ENCODE assay signal across 22 cellular contexts in the genomic region with DNA sequence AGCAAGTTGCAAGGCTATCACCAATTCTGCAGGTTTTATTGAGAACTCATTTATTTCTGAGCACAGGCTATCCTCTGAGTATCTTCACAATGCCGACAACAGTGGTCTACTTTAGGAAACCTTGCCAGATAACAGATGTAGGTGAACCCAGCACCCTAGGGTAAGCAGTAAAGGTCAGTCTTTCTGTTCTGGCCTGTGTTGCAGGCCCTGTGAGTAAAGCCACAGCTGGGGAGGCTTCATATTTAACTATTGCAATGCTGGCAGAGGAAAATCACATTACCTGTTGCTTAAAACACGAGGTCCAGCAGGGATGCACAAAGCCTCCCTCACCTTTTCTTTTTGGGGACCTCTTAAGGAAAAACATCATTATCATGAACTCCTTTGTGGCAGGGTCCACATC. TPM values are rescaled to one million over a fixed set of nuclear protein-coding genes. Genes with fewer than 3 reads are reported as not detected.
DNase-seq lines count a peak whose midpoint lies in the region; ATAC-seq and TF ChIP-seq lines count a peak whose summit lies in the region.
"Had no signal": no experiment of that assay in that cellular context is flagged by ENCODE, and none has a peak within 500 bp of the region (broad histone marks: within the 10 kb centered on the region; RNA-seq: fewer than 3 reads in every experiment).

No MANE protein-coding gene starts in this region.

- no peak overlapping the region for H3K56ac ChIP-seq in H9 (ENCODE audit: insufficient read length, low read depth, low read length)

- H2AFZ ChIP-seq in H9 (ENCODE audit: low read length): no peak overlapping the region

- no peaks in the 10 kb centered on the region for H3K79me2 ChIP-seq in H9 (ENCODE audit: insufficient read depth, low read length)

- no peak overlapping the region for H4K5ac ChIP-seq in H9 (ENCODE audit: insufficient read length, low read depth, low read length)

- H3K27ac ChIP-seq in H9 (ENCODE audit: insufficient read length, low read depth, low read length): no peak overlapping the region
- H3K27ac ChIP-seq in body of pancreas: peak overlapping the region in 1 of 4 donors; percentile 24
- H3K27ac ChIP-seq: A549; BLaER1 treated with 17β-estradiol and CSF1 and Interleukin-3, amounts not matched to agents 10 nM and 100 nM had no signal

- no peak overlapping the region for H2BK15ac ChIP-seq in H9 (ENCODE audit: low read depth, low read length)

- no peak overlapping the region for H3K18ac ChIP-seq in H9 (ENCODE audit: insufficient read length, low read depth, low read length)

- WGBS in H9 (ENCODE audit: extremely low coverage, insufficient read length, low lambda C conversion rate): no CpG with 5 or more reads among the region's 2 CpGs
- WGBS in body of pancreas, 2 donors: 45 to 50% methylated on average over 2 of the region's 2 CpGs

- no peak overlapping the region for H2AK5ac ChIP-seq in H9 (ENCODE audit: insufficient read length, low read length)

- peak; percentile 9 for DNase-seq in H9
- DNase-seq in body of pancreas: no peak
- DNase-seq in osteocyte (ENCODE audit: extremely low spot score, unreplicated experiment): peak; percentile 27
- DNase-seq in kidney tubule cell (ENCODE audit: low spot score): no peak
- DNase-seq in cerebellar nuclear complex (lab: John Stamatoyannopoulos, UW): no peak
- DNase-seq: 8988T; ACHN; AML-193; BE2C; CD4-positive, alpha-beta T cell; CD8-positive, alpha-beta memory T cell; DMS 273 treated with DMSO at 0.1 percent for 48 hours; DMS79 treated with DMSO at 0.1 percent for 48 hours; GF-D8; GOT3; HCEC 1CT had no signal

- no peak overlapping the region for H3K4me2 ChIP-seq in H9 (ENCODE audit: insufficient read depth, insufficient read length, low read length)
- H3K4me2 ChIP-seq: A549; BLaER1 treated with 17β-estradiol and CSF1 and Interleukin-3, amounts not matched to agents 10 nM and 100 nM had no signal

- H3K9me3 ChIP-seq in H9 (ENCODE audit: control insufficient read depth, low read depth, low read length) (no peaks in the 10 kb centered on the region), body of pancreas (no peaks in the 10 kb centered on the region)
- H3K9me3 ChIP-seq: A549; BE2C; BLaER1 treated with 17β-estradiol and CSF1 and Interleukin-3, amounts not matched to agents 10 nM and 100 nM had no signal

- H3K36me3 ChIP-seq in body of pancreas (replicated peaks in 1 of 2; ENCODE audit: insufficient read depth in 1 of 2, low read depth in 2 of 2): peaks cover 0 to 5% of the 10 kb centered on the region in 2 donors
- H3K36me3 ChIP-seq: BE2C; BLaER1 treated with 17β-estradiol and CSF1 and Interleukin-3, amounts not matched to agents 10 nM and 100 nM had no signal

- H3T11ph ChIP-seq in H9 (ENCODE audit: low read length): no peak overlapping the region

- H3K27me3 Mint-ChIP-seq in H9 (ENCODE audit: low read depth) (no peaks in the 10 kb centered on the region; the same call in 1 of the 2 replicates), osteocyte (ENCODE audit: unreplicated experiment) (no peaks in the 10 kb centered on the region)
- H3K27me3 Mint-ChIP-seq: CD4-positive, alpha-beta T cell; CD8-positive, alpha-beta memory T cell had no signal

- H2BK5ac ChIP-seq in H9 (ENCODE audit: insufficient read length, low read length): no peak overlapping the region

- no peak overlapping the region for H3K14ac ChIP-seq in H9 (ENCODE audit: insufficient read depth, low read length)

- H2BK120ac ChIP-seq in H9 (ENCODE audit: low read depth, low read length, poor library complexity, severe bottlenecking): no peak overlapping the region

- TF ChIP-seq CTCF in H9 (conservative IDR thresholded peaks at IDR 0.05): no peak
- no peak for TF ChIP-seq CTCF in body of pancreas (IDR thresholded peaks at IDR 0.05)
- TF ChIP-seq CTCF in osteocyte (IDR thresholded peaks at IDR 0.05): no peak

- TF ChIP-seq POLR2A in body of pancreas (IDR thresholded peaks at IDR 0.05): no peak

- H3K4ac ChIP-seq in H9 (ENCODE audit: low read depth, low read length): no peak overlapping the region

- H3K79me1 ChIP-seq in H9 (ENCODE audit: insufficient read depth, low read depth, low read length, poor library complexity, severe bottlenecking): no peaks in the 10 kb centered on the region

- no peak overlapping the region for H2BK12ac ChIP-seq in H9 (ENCODE audit: insufficient read length, low read depth, low read length)

- intact Hi-C loops in body of pancreas (cut with DNase I): no loop called here

- H3K4me3 Mint-ChIP-seq in H9 (no peak overlapping the region), osteocyte (ENCODE audit: unreplicated experiment) (no peak overlapping the region)
- H3K4me3 Mint-ChIP-seq: CD14-positive monocyte; CD4-positive, alpha-beta T cell; CD8-positive, alpha-beta memory T cell had no signal

- no peaks in the 10 kb centered on the region for H4K20me1 ChIP-seq in H9 (ENCODE audit: control insufficient read depth, insufficient read depth, insufficient read length)
- H4K20me1 ChIP-seq: BLaER1 treated with 17β-estradiol and CSF1 and Interleukin-3, amounts not matched to agents 10 nM and 100 nM had no signal

- no peak overlapping the region for H4K91ac ChIP-seq in H9 (ENCODE audit: insufficient read length, low read depth, low read length)

- H3K27ac Mint-ChIP-seq in H9 (no peak overlapping the region), osteocyte (ENCODE audit: unreplicated experiment) (no peak overlapping the region)
- H3K27ac Mint-ChIP-seq: CD14-positive monocyte; CD4-positive, alpha-beta T cell; CD8-positive, alpha-beta memory T cell had no signal

- H3K36me3 Mint-ChIP-seq in H9 (ENCODE audit: insufficient read depth in 1 of 3, low read depth in 3 of 3) (no peaks in the 10 kb centered on the region; a peak in 1 of 7 replicates), osteocyte (ENCODE audit: unreplicated experiment) (no peaks in the 10 kb centered on the region)
- H3K36me3 Mint-ChIP-seq: CD8-positive, alpha-beta memory T cell had no signal

- H3K9me3 Mint-ChIP-seq in H9: no peaks in the 10 kb centered on the region
- no peaks in the 10 kb centered on the region for H3K9me3 Mint-ChIP-seq in osteocyte (ENCODE audit: unreplicated experiment)
- H3K9me3 Mint-ChIP-seq: CD14-positive monocyte; CD4-positive, alpha-beta T cell; CD8-positive, alpha-beta memory T cell had no signal

- H3K4me1 ChIP-seq in H9 (ENCODE audit: insufficient read depth, low read length) (peaks cover 3% of the 10 kb centered on the region; the same call in 1 of the 2 replicates), body of pancreas (peaks cover 22% of the 10 kb centered on the region)
- H3K4me1 ChIP-seq: A549, BE2C had no signal

- no peaks in the 10 kb centered on the region for H3K23me2 ChIP-seq in H9 (ENCODE audit: insufficient read length, low read depth, low read length, poor library complexity, severe bottlenecking)

- no peak overlapping the region for H4K8ac ChIP-seq in H9 (replicated peaks; ENCODE audit: insufficient read length, low read depth, low read length)

- H2BK20ac ChIP-seq in H9 (ENCODE audit: low read depth, low read length, poor library complexity, severe bottlenecking): no peak overlapping the region

- H3K4me3 ChIP-seq in body of pancreas: no peak overlapping the region
- H3K4me3 ChIP-seq: A549; BLaER1 treated with 17β-estradiol and CSF1 and Interleukin-3, amounts not matched to agents 10 nM and 100 nM had no signal

- H3K23ac ChIP-seq in H9 (ENCODE audit: insufficient read length, low read depth, low read length): no peak overlapping the region

- ATAC-seq in body of pancreas (peak; percentile 30), GM21576 (IDR thresholded peaks at IDR 0.05; ENCODE audit: unreplicated experiment) (no peak)
- ATAC-seq: A549 had no signal

- H3K9ac ChIP-seq in H9 (ENCODE audit: extremely low read depth, insufficient read length, low read length): no peak overlapping the region
- H3K9ac ChIP-seq: BLaER1 treated with 17β-estradiol and CSF1 and Interleukin-3, amounts not matched to agents 10 nM and 100 nM had no signal

- no peaks in the 10 kb centered on the region for H3K27me3 ChIP-seq in H9 (ENCODE audit: insufficient read depth, low read length)
- no peaks in the 10 kb centered on the region for H3K27me3 ChIP-seq in body of pancreas
- H3K27me3 ChIP-seq: BE2C; BLaER1 treated with 17β-estradiol and CSF1 and Interleukin-3, amounts not matched to agents 10 nM and 100 nM had no signal

- H3K4me1 Mint-ChIP-seq in H9 (peaks cover 12 to 17% of the 10 kb centered on the region in 2 experiments), osteocyte (ENCODE audit: unreplicated experiment) (no peaks in the 10 kb centered on the region)
- H3K4me1 Mint-ChIP-seq: CD14-positive monocyte; CD8-positive, alpha-beta memory T cell had no signal

RNA-seq across cellular contexts. Expression of gene WHAMM, which starts 55.5 kb away (rescaled TPM):
- total RNA-seq in H9 (2021) (3.0 and 3.7 TPM in 2 replicates), body of pancreas (1 to 10 TPM; 6.0 to 9.2 TPM), osteocyte (8.9 and 9.6 TPM in 2 replicates)

RNA-seq across cellular contexts. Expression of gene FSD2, which starts 59.1 kb away (rescaled TPM):
- not detected in 2 replicates for total RNA-seq in H9 (2021)
- total RNA-seq in body of pancreas: under 1 TPM in 1 of 2 donors, not detected in 1; 0.26 TPM
- total RNA-seq in osteocyte: not detected in 2 replicates
- total RNA-seq: CD4-positive, alpha-beta T cell; CD8-positive, alpha-beta memory T cell; Daoy; G401 had no signal

Comparison
In these comparisons a context has a peak if more than half of its experiments do, and no peak if none do; other contexts are left out.
1. DNase-seq: peak in H9 (single experiment) and osteocyte (single experiment); none in body of pancreas (0 of 4), kidney tubule cell (single experiment) and cerebellar nuclear complex (0 of 2).